19 cellular contexts compared by ENCODE assay signal in the genomic region with DNA sequence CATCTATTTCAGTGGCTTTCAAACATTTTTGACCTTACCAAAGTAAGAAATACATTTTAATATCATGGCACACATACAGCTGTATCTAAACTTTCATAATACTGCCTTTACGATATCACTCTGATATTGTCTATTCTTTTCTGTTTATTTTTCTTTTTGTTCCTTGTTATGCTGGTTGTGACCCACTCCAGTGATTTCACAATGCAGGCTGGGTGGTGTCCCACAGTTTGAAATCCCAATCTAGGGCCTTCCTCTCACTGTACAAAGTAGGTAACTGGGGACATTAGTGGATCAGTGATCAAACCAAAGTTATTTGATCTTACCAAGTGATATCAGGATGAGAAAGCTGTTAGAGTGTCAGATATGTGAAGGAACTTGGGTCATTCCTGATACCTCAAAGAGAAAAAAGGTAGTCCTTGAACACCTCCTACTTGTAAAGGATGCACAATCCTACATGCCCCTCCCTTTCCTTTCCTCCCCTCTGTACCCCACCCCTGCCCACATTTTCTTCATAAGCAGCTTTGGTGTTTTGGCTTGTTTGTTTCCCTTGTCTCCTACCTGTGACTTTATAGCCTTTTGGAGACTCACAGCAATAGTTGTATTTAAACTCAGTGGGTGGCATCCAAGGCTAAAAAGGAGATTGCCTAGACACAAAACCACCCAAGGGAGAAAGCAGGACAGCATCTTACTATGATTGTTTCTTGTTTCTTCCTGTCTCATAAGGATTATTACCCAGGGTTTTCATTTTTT.
DNase-seq lines count a peak whose midpoint lies in the region; ATAC-seq, FAIRE-seq and TF ChIP-seq lines count a peak whose summit lies in the region.
"Had no signal": no experiment of that assay in that cellular context is flagged by ENCODE, and none has a peak within 500 bp of the region (broad histone marks: within the 10 kb centered on the region; RNA-seq: fewer than 3 reads in every experiment).

No MANE protein-coding gene starts in this region.

- TF ChIP-seq CTCF in fibroblast of the aortic adventitia (IDR thresholded peaks at IDR 0.05; ENCODE audit: insufficient read depth, low read length) (no peak), prostate gland (IDR thresholded peaks at IDR 0.05) (no peak)

- DNase-seq in RCC 7860 (ENCODE audit: low spot score) (no peak), fibroblast of the aortic adventitia (ENCODE audit: low read depth) (peak; percentile 59), prostate gland (ENCODE audit: low spot score) (peak; percentile 49), NCI-H526 (lab: John Stamatoyannopoulos, UW) (no peak), NCI-H510A (lab: John Stamatoyannopoulos, UW) (no peak), SK-N-DZ (ENCODE audit: low spot score) (no peak)
- DNase-seq: activated gamma-delta T cell; effector memory CD4-positive, alpha-beta T cell; GF-D8; Kasumi-1; kidney; naive B cell; NCI-H1436 treated with DMSO at 0.1 percent for 48 hours; NCI-H446; stimulated activated CD4-positive, alpha-beta T cell treated with anti-CD3 and anti-CD28 coated beads, Interleukin-1b, Interleukin-23, amount 100 ng/mL, for 48 hours; WERI-Rb-1 had no signal

- H3K4me1 ChIP-seq in ACC112 (ENCODE audit: control insufficient read depth, insufficient read depth, low read length, unreplicated experiment) = peaks cover 61% of the 10 kb centered on the region
- peaks cover 4% of the 10 kb centered on the region for H3K4me1 ChIP-seq in prostate gland (replicated peaks)

- peak; percentile 44 for FAIRE-seq in RCC 7860 (lab: Jason Lieb, UNC)
- FAIRE-seq: kidney had no signal

- no peak for ATAC-seq in GM18502 (IDR thresholded peaks at IDR 0.05; ENCODE audit: poor library complexity, unreplicated experiment)

- peaks cover 79% of the 10 kb centered on the region for H3K79me2 ChIP-seq in ACC112 (ENCODE audit: control insufficient read depth, insufficient read depth, low read length, unreplicated experiment)

- peak overlapping the region; percentile 76 for H3K27ac ChIP-seq in ACC112 (ENCODE audit: low read depth, low read length)
- peak overlapping the region; percentile 40 to 49 for H3K27ac ChIP-seq in prostate gland
- H3K27ac ChIP-seq: WERI-Rb-1 had no signal

- H3K9me3 ChIP-seq in prostate gland = no peaks in the 10 kb centered on the region
- H3K9me3 ChIP-seq: thoracic aorta had no signal

- peaks cover 9% of the 10 kb centered on the region; the same call in 1 of the 2 replicates for H3K36me3 ChIP-seq in ACC112 (ENCODE audit: insufficient read depth, low read length)
- H3K36me3 ChIP-seq in prostate gland = no peaks in the 10 kb centered on the region
- H3K36me3 ChIP-seq: thoracic aorta, WERI-Rb-1 had no signal

- H3K4me3 ChIP-seq in ACC112 (ENCODE audit: low read depth, low read length) (0 out of 2 replicates have a peak overlapping the region, but pooled peaks have one; percentile 18), fibroblast of the aortic adventitia (ENCODE audit: low read depth, low read length) (no peak overlapping the region), prostate gland (no peak overlapping the region)
- H3K4me3 ChIP-seq: thoracic aorta had no signal

- H2AFZ ChIP-seq in ACC112 (ENCODE audit: low read length, unreplicated experiment) = no peak overlapping the region

- intact Hi-C loops in prostate gland (cut with DNase I) = no loop called here

- WGBS in prostate gland = 12% methylated on average over 1 of the region's 1 CpG

- no peak for TF ChIP-seq POLR2A in prostate gland (IDR thresholded peaks at IDR 0.05)

- H3K27me3 ChIP-seq in ACC112 (ENCODE audit: insufficient read depth, low read length) (no peaks in the 10 kb centered on the region), prostate gland (replicated peaks; ENCODE audit: insufficient read depth) (no peaks in the 10 kb centered on the region)

Comparison
In these comparisons a context has a peak if more than half of its experiments do, and no peak if none do; other contexts are left out.
1. DNase-seq: peak in fibroblast of the aortic adventitia (single experiment) and prostate gland (single experiment); none in RCC 7860 (single experiment), NCI-H526 (0 of 2), NCI-H510A (single experiment) and SK-N-DZ (single experiment).